In the genomic region with DNA sequence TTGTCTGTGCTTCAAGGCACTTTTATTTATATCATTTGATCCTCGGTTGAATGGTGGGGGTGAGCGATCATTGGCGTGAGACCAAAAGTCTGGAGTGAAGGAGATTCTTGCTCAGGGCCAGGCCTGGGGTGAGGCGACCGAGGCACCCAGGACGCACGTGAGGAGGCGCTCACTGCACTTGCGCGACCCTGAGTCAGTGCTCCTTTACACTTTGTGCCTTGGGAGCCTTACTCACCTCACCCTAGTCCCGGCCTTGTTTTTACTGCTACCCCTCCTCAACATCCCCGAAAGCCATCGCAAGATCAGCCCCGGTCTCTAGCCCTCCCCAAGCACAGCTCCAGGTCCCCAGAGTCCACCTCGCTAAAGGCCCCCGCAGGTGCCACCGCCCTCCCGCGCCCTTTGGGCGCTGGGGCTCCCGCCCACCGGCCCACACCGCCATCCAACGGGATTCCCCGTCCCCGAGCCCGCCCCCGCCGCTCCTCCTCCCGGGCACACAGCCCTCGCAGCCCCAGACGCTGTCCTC, we compare ENCODE assay signal across 8 cellular contexts. TPM values are rescaled to one million over a fixed set of nuclear protein-coding genes. Genes with fewer than 3 reads are reported as not detected.
A peak's percentile ranks its signal among the peaks of the same experiment; 100 is the strongest.
DNase-seq lines count a peak whose midpoint lies in the region; ATAC-seq lines count a peak whose summit lies in the region.

No MANE protein-coding gene starts in this region.

- peak overlapping the region; percentile 89 for H2AFZ ChIP-seq in ACC112 (ENCODE audit: low read length, unreplicated experiment)

- peak overlapping the region; percentile 90 for H3K27ac Mint-ChIP-seq in activated CD8-positive, alpha-beta memory T cell treated with anti-CD3 and anti-CD28 coated beads, Interleukin-2, amount 10 ng/mL, durations not matched to agents 7 days and 5 days

- ATAC-seq in GM18511 (IDR thresholded peaks at IDR 0.05; ENCODE audit: unreplicated experiment) (peak; percentile 60), HG03064 (IDR thresholded peaks at IDR 0.05; ENCODE audit: low read depth, unreplicated experiment) (peak; percentile 39)
- peak; percentile 63 for ATAC-seq in activated CD8-positive, alpha-beta memory T cell treated with anti-CD3 and anti-CD28 coated beads, Interleukin-2, amount 10 ng/mL, durations not matched to agents 7 days and 5 days

- H3K36me3 Mint-ChIP-seq in activated CD8-positive, alpha-beta memory T cell treated with anti-CD3 and anti-CD28 coated beads, Interleukin-2, amount 10 ng/mL, durations not matched to agents 7 days and 5 days = no peaks in the 10 kb centered on the region

- peaks cover 28% of the 10 kb centered on the region for H3K27me3 Mint-ChIP-seq in activated CD8-positive, alpha-beta memory T cell treated with anti-CD3 and anti-CD28 coated beads, Interleukin-2, amount 10 ng/mL, durations not matched to agents 7 days and 5 days

- H3K27ac ChIP-seq in ACC112 (ENCODE audit: low read depth, low read length) (peak overlapping the region; percentile 66), epithelial cell of prostate (peak overlapping the region; percentile 68), muscle layer of duodenum (ENCODE audit: low read length) (peak overlapping the region; percentile 81)

- H3K4me1 ChIP-seq in ACC112 (ENCODE audit: control insufficient read depth, insufficient read depth, low read length, unreplicated experiment) (peaks cover 10% of the 10 kb centered on the region), muscle layer of duodenum (ENCODE audit: control insufficient read depth in 1 of 2, insufficient read depth in 2 of 2, low read length in 2 of 2) (peaks cover 8 to 16% of the 10 kb centered on the region in 2 donors)

- DNase-seq in NCI-H524 treated with DMSO at 0.1 percent for 48 hours (lab: John Stamatoyannopoulos, UW) = peak; percentile 43
- DNase-seq in activated CD8-positive, alpha-beta memory T cell treated with anti-CD3 and anti-CD28 coated beads, Interleukin-2, amount 10 ng/mL, durations not matched to agents 7 days and 5 days = peak; percentile 66
- DNase-seq in epithelial cell of prostate (ENCODE audit: low read depth, low spot score) = no peak
- peak; percentile 46 for DNase-seq in stimulated activated CD8-positive, alpha-beta memory T cell treated with anti-CD3 and anti-CD28 coated beads, Interleukin-7, amount 100 ng/mL, for 24 hours (ENCODE audit: low read depth)

- no peaks in the 10 kb centered on the region for H3K9me3 Mint-ChIP-seq in activated CD8-positive, alpha-beta memory T cell treated with anti-CD3 and anti-CD28 coated beads, Interleukin-2, amount 10 ng/mL, durations not matched to agents 7 days and 5 days (ENCODE audit: low read depth)

- H3K27me3 ChIP-seq in ACC112 (ENCODE audit: insufficient read depth, low read length) = no peaks in the 10 kb centered on the region
- H3K27me3 ChIP-seq in muscle layer of duodenum (ENCODE audit: low read depth, low read length) = no peaks in the 10 kb centered on the region

- H3K4me3 ChIP-seq in ACC112 (ENCODE audit: low read depth, low read length) = peak overlapping the region; percentile 83
- peak overlapping the region; percentile 76 to 78 for H3K4me3 ChIP-seq in muscle layer of duodenum (ENCODE audit: low read depth in 1 of 2, low read length in 2 of 2)

- H3K9me3 ChIP-seq in muscle layer of duodenum (ENCODE audit: control insufficient read depth in 1 of 2, low read length in 2 of 2) = no peaks in the 10 kb centered on the region

- peaks cover 11% of the 10 kb centered on the region for H3K79me2 ChIP-seq in ACC112 (ENCODE audit: control insufficient read depth, insufficient read depth, low read length, unreplicated experiment)

- H3K36me3 ChIP-seq in ACC112 (ENCODE audit: insufficient read depth, low read length) = no peaks in the 10 kb centered on the region
- H3K36me3 ChIP-seq in muscle layer of duodenum (ENCODE audit: control insufficient read depth in 1 of 2, insufficient read depth in 2 of 2, low read length in 2 of 2) = no peaks in the 10 kb centered on the region

- peaks cover 20% of the 10 kb centered on the region for H3K4me1 Mint-ChIP-seq in activated CD8-positive, alpha-beta memory T cell treated with anti-CD3 and anti-CD28 coated beads, Interleukin-2, amount 10 ng/mL, durations not matched to agents 7 days and 5 days

- peak overlapping the region; percentile 98 for H3K4me3 Mint-ChIP-seq in activated CD8-positive, alpha-beta memory T cell treated with anti-CD3 and anti-CD28 coated beads, Interleukin-2, amount 10 ng/mL, durations not matched to agents 7 days and 5 days

- CTCF ChIA-PET in activated CD8-positive, alpha-beta memory T cell treated with anti-CD3 and anti-CD28 coated beads, Interleukin-2, amount 10 ng/mL, durations not matched to agents 7 days and 5 days (lab: Charles Lee) = interaction anchor here (1.4 to 1.9 kb wide), 3 partner anchors 19 to 166 kb away, joined by 4 to 8 read pairs (median 7); a partner anchor contains a TSS

RNA-seq across cellular contexts. Expression of a gene that starts 0.5 kb away (rescaled TPM):
- total RNA-seq in activated CD8-positive, alpha-beta memory T cell treated with anti-CD3 and anti-CD28 coated beads, Interleukin-2, amount 10 ng/mL, durations not matched to agents 7 days and 5 days = 10 to 100 TPM; 39.9 to 46.5 TPM

RNA-seq across cellular contexts. Expression of a gene that starts 16.7 kb away (rescaled TPM):
- total RNA-seq in activated CD8-positive, alpha-beta memory T cell treated with anti-CD3 and anti-CD28 coated beads, Interleukin-2, amount 10 ng/mL, durations not matched to agents 7 days and 5 days = not detected

RNA-seq across cellular contexts. Expression of a gene that starts 28.9 kb away (rescaled TPM):
- 10 to 100 TPM; 62.8 to 77.8 TPM for total RNA-seq in activated CD8-positive, alpha-beta memory T cell treated with anti-CD3 and anti-CD28 coated beads, Interleukin-2, amount 10 ng/mL, durations not matched to agents 7 days and 5 days

RNA-seq across cellular contexts. Expression of a gene that starts 36.1 kb away (rescaled TPM):
- under 1 TPM; 0.20 to 0.59 TPM for total RNA-seq in activated CD8-positive, alpha-beta memory T cell treated with anti-CD3 and anti-CD28 coated beads, Interleukin-2, amount 10 ng/mL, durations not matched to agents 7 days and 5 days

RNA-seq across cellular contexts. Expression of a gene that starts 54.2 kb away (rescaled TPM):
- total RNA-seq in activated CD8-positive, alpha-beta memory T cell treated with anti-CD3 and anti-CD28 coated beads, Interleukin-2, amount 10 ng/mL, durations not matched to agents 7 days and 5 days = 10 to 100 TPM; 43.7 to 48.2 TPM
